23 cellular contexts compared by ENCODE assay signal in the genomic region with DNA sequence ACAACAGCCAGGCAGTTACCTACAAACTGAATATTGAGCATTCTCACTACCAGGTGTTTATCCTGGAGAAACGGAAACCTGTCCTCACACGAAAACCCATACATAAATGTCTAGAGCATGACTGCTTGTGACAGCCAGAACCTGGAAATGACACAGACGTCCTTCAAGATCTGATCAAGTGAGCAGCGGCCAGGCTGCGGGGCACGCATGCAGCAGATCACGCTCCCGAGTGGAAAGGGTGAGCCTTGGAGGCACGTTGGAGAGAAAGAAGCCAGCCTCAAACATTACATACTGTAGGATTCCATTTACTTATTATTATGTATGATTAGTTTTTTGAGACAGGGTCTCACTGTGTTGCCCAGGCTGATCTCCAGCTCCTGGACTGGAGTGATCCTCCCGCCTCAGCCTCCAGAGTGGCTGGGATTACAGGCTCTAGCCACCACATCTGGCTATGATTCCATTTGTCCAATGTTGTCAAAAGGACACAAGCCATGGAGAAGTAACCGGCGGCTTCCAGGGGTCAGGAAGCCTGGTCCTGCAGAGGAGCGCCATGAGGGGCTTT. TPM values are rescaled to one million over a fixed set of nuclear protein-coding genes. Genes with fewer than 3 reads are reported as not detected.
DNase-seq lines count a peak whose midpoint lies in the region; ATAC-seq, FAIRE-seq and TF ChIP-seq lines count a peak whose summit lies in the region.
"Had no signal": no experiment of that assay in that cellular context is flagged by ENCODE, and none has a peak within 500 bp of the region (broad histone marks: within the 10 kb centered on the region; RNA-seq: fewer than 3 reads in every experiment).

No MANE protein-coding gene starts in this region.

- H3K36me3 ChIP-seq in SK-N-SH (replicated peaks in 1 of 2; ENCODE audit: control insufficient read depth in 1 of 2, insufficient read depth in 2 of 2, low read length in 1 of 2), result no peaks in the 10 kb centered on the region
- no peaks in the 10 kb centered on the region for H3K36me3 ChIP-seq in HepG2 (replicated peaks in 1 of 2; ENCODE audit: control insufficient read depth in 1 of 2, insufficient read depth in 2 of 2, low read length in 2 of 2)
- H3K36me3 ChIP-seq in right lobe of liver, result no peaks in the 10 kb centered on the region
- H3K36me3 ChIP-seq in H1 (ENCODE audit: control insufficient read depth in 2 of 4, insufficient read depth in 4 of 4, low read length in 3 of 4), result no peaks in the 10 kb centered on the region
- no peaks in the 10 kb centered on the region for H3K36me3 ChIP-seq in neuronal stem cell (replicated peaks in 1 of 2; ENCODE audit: control insufficient read depth in 2 of 2, insufficient read depth in 2 of 2, low read length in 2 of 2)
- H3K36me3 ChIP-seq in WERI-Rb-1, result no peaks in the 10 kb centered on the region
- H3K36me3 ChIP-seq: BLaER1 treated with 17β-estradiol and CSF1 and Interleukin-3, amounts not matched to agents 10 nM and 100 nM had no signal

- BruUV-seq in HepG2 (replicated peaks; lab: Mats Ljungman, UMichigan), result no TSS peak

- H3K14ac ChIP-seq in H1 (ENCODE audit: insufficient read length), result no peak overlapping the region
- H3K14ac ChIP-seq in neuronal stem cell (ENCODE audit: low read length), result no peak overlapping the region

- H3K4me3 ChIP-seq in SK-N-SH (ENCODE audit: low read depth in 2 of 2, low read length in 1 of 2), result no peak overlapping the region
- no peak overlapping the region for H3K4me3 ChIP-seq in HepG2 (replicated peaks in 1 of 3; ENCODE audit: insufficient read depth in 1 of 3, low read depth in 2 of 3, low read length in 3 of 3)
- H3K4me3 ChIP-seq in right lobe of liver, result no peak overlapping the region
- H3K4me3 ChIP-seq in H1 (ENCODE audit: extremely low read depth in 1 of 4, insufficient read depth in 2 of 4, low read depth in 3 of 4, low read length in 4 of 4), result no peak overlapping the region
- no peak overlapping the region for H3K4me3 ChIP-seq in neuronal stem cell (ENCODE audit: low read length in 2 of 2)
- H3K4me3 ChIP-seq in WERI-Rb-1 (ENCODE audit: low read depth, low read length), result no peak overlapping the region
- H3K4me3 ChIP-seq: A549; BLaER1 treated with 17β-estradiol and CSF1 and Interleukin-3, amounts not matched to agents 10 nM and 100 nM; GM12878 had no signal

- in situ Hi-C loops in HepG2 (cut with HindIII; ENCODE audit: extremely low pct_ligation_motif_present, low pct_unique_long_range_greater_than_20kb), result no loop called here

- no peak for TF ChIP-seq CTCF in SK-N-SH (IDR thresholded peaks at IDR 0.05)
- TF ChIP-seq CTCF in HepG2 (CRISPR knock-in tag; IDR thresholded peaks at IDR 0.05), result no peak
- TF ChIP-seq CTCF in right lobe of liver (IDR thresholded peaks at IDR 0.05), result no peak
- TF ChIP-seq CTCF in H1 (IDR thresholded peaks at IDR 0.05; ENCODE audit: control extremely low read depth in 1 of 3, insufficient read depth in 1 of 3, low read depth in 1 of 3, low read length in 3 of 3), result no peak
- no peak for TF ChIP-seq CTCF in WERI-Rb-1 (IDR thresholded peaks at IDR 0.05; ENCODE audit: low read depth, low read length)

- no peak for TF ChIP-seq RAD21 in SK-N-SH (IDR thresholded peaks at IDR 0.05; ENCODE audit: low read length)
- TF ChIP-seq RAD21 in HepG2 (CRISPR knock-in tag; IDR thresholded peaks at IDR 0.05), result no peak
- no peak for TF ChIP-seq RAD21 in H1 (IDR thresholded peaks at IDR 0.05 in 1 of 2, conservative IDR thresholded peaks at IDR 0.05 in 1 of 2; ENCODE audit: low read depth in 2 of 2, low read length in 2 of 2)

- no peak overlapping the region for H4K5ac ChIP-seq in H1 (ENCODE audit: insufficient read length, low read depth, low read length)

- FAIRE-seq in HepG2 (lab: Jason Lieb, UNC) (no peak), H1 (lab: Jason Lieb, UNC) (no peak)
- FAIRE-seq: A549, D721Med, GM12878, GM12892, GM18507 had no signal

- H3K27ac ChIP-seq in SK-N-SH (ENCODE audit: low read depth in 2 of 2, low read length in 1 of 2) (no peak overlapping the region), HepG2 (ENCODE audit: extremely low read length, insufficient read depth, low read length) (no peak overlapping the region), right lobe of liver (no peak overlapping the region), H1 (ENCODE audit: low read depth, low read length) (no peak overlapping the region), neuronal stem cell (replicated peaks; ENCODE audit: low read length) (no peak overlapping the region), WERI-Rb-1 (no peak overlapping the region)
- H3K27ac ChIP-seq: A549; BLaER1 treated with 17β-estradiol and CSF1 and Interleukin-3, amounts not matched to agents 10 nM and 100 nM; C4-2B had no signal

- TF ChIP-seq EP300 in SK-N-SH (IDR thresholded peaks at IDR 0.05; ENCODE audit: borderline replicate concordance in 1 of 2, low read depth in 1 of 2, low read length in 1 of 2), result no peak
- TF ChIP-seq EP300 in HepG2 (IDR thresholded peaks at IDR 0.05; ENCODE audit: low read depth in 2 of 2, low read length in 2 of 2), result no peak
- TF ChIP-seq EP300 in HepG2 (CRISPR knock-in tag; IDR thresholded peaks at IDR 0.05; ENCODE audit: borderline replicate concordance), result no peak
- no peak for TF ChIP-seq EP300 in H1 (IDR thresholded peaks at IDR 0.05; ENCODE audit: borderline replicate concordance in 1 of 2, low read depth in 2 of 2, low read length in 2 of 2)

- H4K91ac ChIP-seq in H1 (replicated peaks; ENCODE audit: insufficient read length, low read length) (no peak overlapping the region), neuronal stem cell (ENCODE audit: low read depth, low read length, poor library complexity) (no peak overlapping the region)

- H3K4ac ChIP-seq in H1 (replicated peaks; ENCODE audit: insufficient read length, low read depth, low read length), result no peak overlapping the region
- no peak overlapping the region for H3K4ac ChIP-seq in neuronal stem cell (ENCODE audit: low read length)

- DNase-seq in SK-N-SH (no peak), HepG2 (ENCODE audit: low spot score) (no peak), right lobe of liver (no peak), H1 (ENCODE audit: low read depth in 1 of 2, low spot score in 2 of 2) (no peak), neuronal stem cell (ENCODE audit: low spot score) (no peak), WERI-Rb-1 (no peak), DMS79 treated with DMSO at 0.1 percent for 48 hours (lab: John Stamatoyannopoulos, UW) (no peak)
- DNase-seq: AML-193; Caco-2; Calu3; CD4-positive, alpha-beta T cell; CD8-positive, alpha-beta T cell; DND-41; EL; GDM1 had no signal

- H3K79me2 ChIP-seq in SK-N-SH (ENCODE audit: insufficient read depth) (no peaks in the 10 kb centered on the region), HepG2 (ENCODE audit: insufficient read depth, low read length) (no peaks in the 10 kb centered on the region), H1 (ENCODE audit: control insufficient read depth in 1 of 2, insufficient read depth in 2 of 2, low read length in 2 of 2) (no peaks in the 10 kb centered on the region)

- POLR2A ChIA-PET in SK-N-SH (lab: Yijun Ruan, JAX), result no interaction called here
- POLR2A ChIA-PET in HepG2 (lab: Yijun Ruan, JAX), result interaction anchor here (1.3 kb wide), 1 partner anchor 15 kb away, joined by 4 read pairs; no protein-coding TSS in a partner anchor
- POLR2A ChIA-PET in H1 (lab: Charles Lee; ENCODE audit: partially characterized antibody), result no interaction called here

- no peaks in the 10 kb centered on the region for H3K9me2 ChIP-seq in SK-N-SH

- H3K23me2 ChIP-seq in H1 (ENCODE audit: low read depth, low read length), result no peaks in the 10 kb centered on the region

- CTCF ChIA-PET in SK-N-SH (lab: Yijun Ruan, JAX), result no interaction called here
- CTCF ChIA-PET in HepG2 (lab: Yijun Ruan, JAX; ENCODE audit: low intra/inter-chr PET ratio, low total read pairs), result no interaction called here
- CTCF ChIA-PET in H1 (lab: Charles Lee; ENCODE audit: partially characterized antibody), result interaction anchor here (0.7 kb wide), 1 partner anchor 16 kb away, joined by 3 read pairs; no protein-coding TSS in a partner anchor

- H4K8ac ChIP-seq in H1 (ENCODE audit: extremely low read depth, insufficient read depth, low read length), result 0 out of 2 replicates have a peak overlapping the region, but pooled peaks have one; percentile 35
- H4K8ac ChIP-seq in neuronal stem cell (ENCODE audit: low read depth, low read length), result no peak overlapping the region

- H3K27me3 ChIP-seq in SK-N-SH (ENCODE audit: insufficient read depth) (no peaks in the 10 kb centered on the region), HepG2 (ENCODE audit: control insufficient read depth in 1 of 2, insufficient read depth in 2 of 2, low read length in 2 of 2) (peaks cover 0 to 19% of the 10 kb centered on the region in 2 experiments; a peak in 1 of 5 replicates), right lobe of liver (no peaks in the 10 kb centered on the region), H1 (replicated peaks in 1 of 4; ENCODE audit: control insufficient read depth in 3 of 4, extremely low read depth in 1 of 4, insufficient read depth in 3 of 4, low read length in 3 of 4) (no peaks in the 10 kb centered on the region), neuronal stem cell (ENCODE audit: control insufficient read depth in 3 of 3, insufficient read depth in 3 of 3, low read depth in 1 of 3, low read length in 3 of 3) (peaks cover 0 to 16% (median 0%) of the 10 kb centered on the region in 3 experiments), WERI-Rb-1 (ENCODE audit: insufficient read depth, low read depth, severe bottlenecking) (no peaks in the 10 kb centered on the region)
- H3K27me3 ChIP-seq: BLaER1 treated with 17β-estradiol and CSF1 and Interleukin-3, amounts not matched to agents 10 nM and 100 nM had no signal

- H2AFZ ChIP-seq in SK-N-SH (ENCODE audit: low read depth), result no peak overlapping the region
- H2AFZ ChIP-seq in HepG2 (ENCODE audit: low read length), result no peak overlapping the region
- no peak overlapping the region for H2AFZ ChIP-seq in H1 (ENCODE audit: low read length)
- no peak overlapping the region for H2AFZ ChIP-seq in neuronal stem cell (ENCODE audit: low read length)

- no peak overlapping the region for H3K18ac ChIP-seq in H1 (ENCODE audit: extremely low read depth, low read length)
- no peak overlapping the region for H3K18ac ChIP-seq in neuronal stem cell (ENCODE audit: low read length)

- H4K20me1 ChIP-seq in SK-N-SH (ENCODE audit: insufficient read depth) (no peaks in the 10 kb centered on the region), HepG2 (ENCODE audit: insufficient read depth, low read length) (no peaks in the 10 kb centered on the region), H1 (replicated peaks in 1 of 2; ENCODE audit: control insufficient read depth in 1 of 2, insufficient read depth in 2 of 2, low read length in 2 of 2) (no peaks in the 10 kb centered on the region)
- H4K20me1 ChIP-seq: BLaER1 treated with 17β-estradiol and CSF1 and Interleukin-3, amounts not matched to agents 10 nM and 100 nM had no signal

- no peaks in the 10 kb centered on the region for H3K79me1 ChIP-seq in H1 (ENCODE audit: low read depth, low read length)
- H3K79me1 ChIP-seq in neuronal stem cell (ENCODE audit: low read depth, low read length), result no peaks in the 10 kb centered on the region

- no peak overlapping the region for H2BK12ac ChIP-seq in H1 (ENCODE audit: low read depth, low read length)
- H2BK12ac ChIP-seq in neuronal stem cell (ENCODE audit: low read length), result no peak overlapping the region

- H2AK5ac ChIP-seq in H1 (ENCODE audit: low read depth, low read length) (no peak overlapping the region), neuronal stem cell (ENCODE audit: low read depth, low read length) (no peak overlapping the region)

- ATAC-seq in SK-N-SH treated with all-trans-retinoic acid at 6 μM for 48 hours (no peak), HepG2 (no peak), right lobe of liver (no peak)
- ATAC-seq: CD8-positive, alpha-beta T cell; GM12878 had no signal

- no peak overlapping the region for H2BK120ac ChIP-seq in H1 (replicated peaks; ENCODE audit: low read depth, low read length)
- no peak overlapping the region for H2BK120ac ChIP-seq in neuronal stem cell (ENCODE audit: low read depth, low read length)

- no peaks in the 10 kb centered on the region for H3F3A ChIP-seq in SK-N-SH (replicated peaks; ENCODE audit: insufficient read depth)

- H3K9me3 ChIP-seq in SK-N-SH, result no peaks in the 10 kb centered on the region
- H3K9me3 ChIP-seq in HepG2 (ENCODE audit: low read length), result no peaks in the 10 kb centered on the region
- no peaks in the 10 kb centered on the region for H3K9me3 ChIP-seq in right lobe of liver
- H3K9me3 ChIP-seq in H1 (ENCODE audit: insufficient read depth in 2 of 2, low read depth in 1 of 2, low read length in 1 of 2), result peaks cover 0 to 4% of the 10 kb centered on the region in 2 experiments; a peak in 1 of 4 replicates
- H3K9me3 ChIP-seq in neuronal stem cell (replicated peaks in 1 of 2; ENCODE audit: control insufficient read depth in 2 of 2, insufficient read depth in 1 of 2, low read depth in 1 of 2, low read length in 2 of 2), result peaks cover 0 to 2% of the 10 kb centered on the region in 2 donors
- H3K9me3 ChIP-seq in WERI-Rb-1 (ENCODE audit: severe bottlenecking), result peaks cover 4% of the 10 kb centered on the region
- H3K9me3 ChIP-seq: A549, Caco-2 had no signal

- no peak overlapping the region for H3K56ac ChIP-seq in H1 (replicated peaks; ENCODE audit: insufficient read length, low read depth, low read length)

- no peak overlapping the region for H2BK20ac ChIP-seq in H1 (ENCODE audit: low read length)

- H3K9ac ChIP-seq in SK-N-SH, result no peak overlapping the region
- H3K9ac ChIP-seq in HepG2 (ENCODE audit: insufficient read depth, low read depth, low read length), result no peak overlapping the region
- H3K9ac ChIP-seq in H1 (replicated peaks in 1 of 4; ENCODE audit: extremely low read depth in 1 of 4, low read depth in 3 of 4, low read length in 3 of 4), result no peak overlapping the region
- no peak overlapping the region for H3K9ac ChIP-seq in neuronal stem cell (ENCODE audit: low read depth, low read length, poor library complexity)
- H3K9ac ChIP-seq: BLaER1 treated with 17β-estradiol and CSF1 and Interleukin-3, amounts not matched to agents 10 nM and 100 nM had no signal

- H3K23ac ChIP-seq in H1 (ENCODE audit: insufficient read length) (no peak overlapping the region), neuronal stem cell (ENCODE audit: low read depth, low read length, poor library complexity) (no peak overlapping the region)

- H3K4me2 ChIP-seq in SK-N-SH (no peak overlapping the region), HepG2 (ENCODE audit: low read depth, low read length) (peak overlapping the region; percentile 30; the same call in 1 of the 2 replicates), H1 (ENCODE audit: insufficient read depth in 1 of 2, low read depth in 2 of 2, low read length in 2 of 2) (no peak overlapping the region), neuronal stem cell (ENCODE audit: insufficient read depth, low read length, poor library complexity, severe bottlenecking) (no peak overlapping the region)
- H3K4me2 ChIP-seq: A549; BLaER1 treated with 17β-estradiol and CSF1 and Interleukin-3, amounts not matched to agents 10 nM and 100 nM had no signal

- intact Hi-C loops in HepG2 (cut with micrococcal nuclease; ENCODE audit: unreplicated experiment), result no loop called here
- intact Hi-C loops in right lobe of liver (cut with DNase I), result no loop called here

- TF ChIP-seq POLR2A in HepG2 (IDR thresholded peaks at IDR 0.05; ENCODE audit: insufficient read depth in 1 of 2, low read depth in 2 of 2, low read length in 2 of 2) (no peak), right lobe of liver (IDR thresholded peaks at IDR 0.05) (no peak), H1 (IDR thresholded peaks at IDR 0.05; ENCODE audit: control extremely low read depth in 1 of 2, low read depth in 2 of 2, low read length in 2 of 2) (no peak)

- 73% methylated on average over 13 of the region's 13 CpGs for WGBS in SK-N-SH (ENCODE audit: low lambda C conversion rate)
- 64% methylated on average over 13 of the region's 13 CpGs for WGBS in HepG2 (ENCODE audit: low lambda C conversion rate)
- WGBS in right lobe of liver (ENCODE audit: insufficient coverage, low coverage, low lambda C conversion rate, missing lambda C conversion rate), result 100% methylated on average over 2 of the region's 13 CpGs
- WGBS in H1 (ENCODE audit: extremely low coverage in 1 of 2, insufficient coverage in 1 of 2, insufficient read length in 1 of 2, insufficient replicate concordance in 2 of 2, low coverage in 1 of 2, low lambda C conversion rate in 2 of 2, missing lambda C conversion rate in 1 of 2), 2 experiments, result 89% methylated on average over 13 of the region's 13 CpGs; no CpG with 5 or more reads in 1 of the 2 experiments
- no CpG with 5 or more reads among the region's 13 CpGs for WGBS in neuronal stem cell (ENCODE audit: extremely low coverage in 2 of 2, insufficient read length in 2 of 2, insufficient replicate concordance in 1 of 2), 2 donors

- H2BK5ac ChIP-seq in H1 (ENCODE audit: low read depth, low read length) (no peak overlapping the region), neuronal stem cell (ENCODE audit: low read length) (peak overlapping the region; percentile 39)

- H2BK15ac ChIP-seq in H1 (ENCODE audit: low read length) (no peak overlapping the region), neuronal stem cell (ENCODE audit: low read length) (no peak overlapping the region)

- H3K4me1 ChIP-seq in SK-N-SH (ENCODE audit: control insufficient read depth in 1 of 2, insufficient read depth in 2 of 2, low read depth in 1 of 2, low read length in 1 of 2) (peaks cover 0 to 7% of the 10 kb centered on the region in 2 experiments; a peak in 1 of 4 replicates), HepG2 (ENCODE audit: insufficient read depth, low read length) (peaks cover 86% of the 10 kb centered on the region), right lobe of liver (no peaks in the 10 kb centered on the region), H1 (replicated peaks in 1 of 4; ENCODE audit: control insufficient read depth in 3 of 4, insufficient read depth in 4 of 4, low read length in 3 of 4) (no peaks in the 10 kb centered on the region; a peak in 1 of 7 replicates), neuronal stem cell (ENCODE audit: control insufficient read depth in 2 of 2, insufficient read depth in 1 of 2, low read depth in 1 of 2, low read length in 2 of 2) (peaks cover 6 to 15% of the 10 kb centered on the region in 2 donors)
- H3K4me1 ChIP-seq: A549, Caco-2 had no signal

RNA-seq across cellular contexts. Expression of gene STK25, which starts 22.9 kb away (rescaled TPM):
- polyA plus RNA-seq in SK-N-SH (2012; rRNA removed) (236 and 268 TPM in 2 replicates), HepG2 (2011; rRNA removed) (481 and 626 TPM in 2 replicates), H1 (2011; rRNA removed) (546 and 743 TPM in 2 replicates)
- 94.5 and 143 TPM in 2 replicates for polyA plus RNA-seq in SK-N-SH (2012; cell fraction: cytosol; rRNA removed)
- polyA plus RNA-seq in SK-N-SH (2012; cell fraction: nucleus; rRNA removed), result 855 and 923 TPM in 2 replicates
- total RNA-seq in HepG2 (2016; rRNA removed; fragmentation: Illumina TruSeq; extraction: Trizol) (123 and 177 TPM in 2 replicates), right lobe of liver (10 to 100 TPM; 51.0 to 99.1 (median 63.5) TPM)
- 143 and 149 TPM in 2 replicates for total RNA-seq in HepG2 (2016; cell fraction: cytosol; rRNA removed; fragmentation: Illumina TruSeq; extraction: Trizol; ENCODE audit: low read depth)
- 108 and 184 TPM in 2 replicates for total RNA-seq in HepG2 (2016; cell fraction: insoluble cytoplasmic fraction; rRNA removed; fragmentation: Illumina TruSeq; extraction: Trizol)
- 217 TPM in 2 replicates for total RNA-seq in HepG2 (2016; cell fraction: membrane; rRNA removed; fragmentation: Illumina TruSeq; extraction: Trizol)
- 128 and 139 TPM in 2 replicates for total RNA-seq in HepG2 (2016; cell fraction: nucleus; rRNA removed; fragmentation: Illumina TruSeq; extraction: Trizol)
- 323 and 410 TPM in 2 replicates for polyA plus RNA-seq in HepG2 (2011; cell fraction: cytosol; rRNA removed)
- polyA plus RNA-seq in HepG2 (2011; cell fraction: nucleus; rRNA removed), result 1,381 and 1,393 TPM in 2 replicates
- 200 and 245 TPM in 2 replicates for polyA plus RNA-seq in HepG2 (2012)
- 126 and 132 TPM in 2 replicates for polyA plus RNA-seq in HepG2 (2016; cell fraction: cytosol; fragmentation: Illumina TruSeq; extraction: Trizol; ENCODE audit: low read depth)
- polyA plus RNA-seq in HepG2 (2016; cell fraction: insoluble cytoplasmic fraction; fragmentation: Illumina TruSeq; extraction: Trizol; ENCODE audit: low read depth), result 133 and 166 TPM in 2 replicates
- 186 and 199 TPM in 2 replicates for polyA plus RNA-seq in HepG2 (2016; cell fraction: membrane; fragmentation: Illumina TruSeq; extraction: Trizol; ENCODE audit: low read depth)
- 341 and 351 TPM in 2 replicates for polyA plus RNA-seq in HepG2 (2016; cell fraction: nucleus; fragmentation: Illumina TruSeq; extraction: Trizol; ENCODE audit: insufficient read depth, low read depth)
- 198 and 615 TPM in 2 replicates for polyA minus RNA-seq in HepG2 (2011; rRNA and poly(A)+ RNA removed; ENCODE audit: low replicate concordance)
- 125 and 128 TPM in 2 replicates for polyA minus RNA-seq in HepG2 (2011; cell fraction: cytosol; rRNA and poly(A)+ RNA removed)
- polyA minus RNA-seq in HepG2 (2011; cell fraction: nucleus; rRNA and poly(A)+ RNA removed), result 166 and 229 TPM in 2 replicates
- 159 and 162 TPM in 2 replicates for total RNA-seq in H1 (2021; fragmentation: NEBNext Ultra II Directional; extraction: Animal tissue kit (Norgen Biotek cat#: 25700))
- 422 TPM for polyA plus RNA-seq in H1 (2011; cell fraction: cytosol; rRNA removed)
- polyA plus RNA-seq in H1 (2011; cell fraction: nucleus; rRNA removed), result 1,385 TPM
- 179 to 242 TPM (median 225 TPM) in 4 replicates for polyA plus RNA-seq in H1 (2012, experiment 1 of 2)
- 236 TPM for polyA plus RNA-seq in H1 (2012, experiment 2 of 2)
- polyA plus RNA-seq in H1 (2013, experiment 1 of 2), result 117 TPM
- polyA plus RNA-seq in H1 (2013, experiment 2 of 2), result 108 TPM
- 256 and 338 TPM in 2 replicates for polyA minus RNA-seq in H1 (2011; rRNA and poly(A)+ RNA removed)
- 108 TPM for polyA minus RNA-seq in H1 (2011; cell fraction: cytosol; rRNA and poly(A)+ RNA removed)
- polyA minus RNA-seq in H1 (2011; cell fraction: nucleus; rRNA and poly(A)+ RNA removed), result 190 TPM
- 129 TPM for polyA plus RNA-seq in neuronal stem cell (2013, experiment 1 of 2)
- 118 TPM for polyA plus RNA-seq in neuronal stem cell (2013, experiment 2 of 2)

RNA-seq across cellular contexts. Expression of gene BOK, which starts 27.3 kb away (rescaled TPM):
- polyA plus RNA-seq in SK-N-SH (2012; rRNA removed) (1.7 and 1.9 TPM in 2 replicates), HepG2 (2011; rRNA removed) (39.2 and 58.1 TPM in 2 replicates), H1 (2011; rRNA removed) (37.6 and 47.9 TPM in 2 replicates)
- 0.62 and 1.3 TPM in 2 replicates for polyA plus RNA-seq in SK-N-SH (2012; cell fraction: cytosol; rRNA removed)
- 2.8 and 3.1 TPM in 2 replicates for polyA plus RNA-seq in SK-N-SH (2012; cell fraction: nucleus; rRNA removed)
- total RNA-seq in HepG2 (2016; rRNA removed; fragmentation: Illumina TruSeq; extraction: Trizol) (30.2 and 35.5 TPM in 2 replicates), right lobe of liver (100 to 1,000 TPM in 3 of 6 experiments, 10 to 100 TPM in 3; 50.1 to 119 (median 90.5) TPM)
- 22.2 and 23.9 TPM in 2 replicates for total RNA-seq in HepG2 (2016; cell fraction: cytosol; rRNA removed; fragmentation: Illumina TruSeq; extraction: Trizol; ENCODE audit: low read depth)
- 28.1 and 36.4 TPM in 2 replicates for total RNA-seq in HepG2 (2016; cell fraction: insoluble cytoplasmic fraction; rRNA removed; fragmentation: Illumina TruSeq; extraction: Trizol)
- total RNA-seq in HepG2 (2016; cell fraction: membrane; rRNA removed; fragmentation: Illumina TruSeq; extraction: Trizol), result 58.8 and 67.3 TPM in 2 replicates
- 18.8 and 20.8 TPM in 2 replicates for total RNA-seq in HepG2 (2016; cell fraction: nucleus; rRNA removed; fragmentation: Illumina TruSeq; extraction: Trizol)
- polyA plus RNA-seq in HepG2 (2011; cell fraction: cytosol; rRNA removed), result 49.3 and 71.9 TPM in 2 replicates
- 101 and 104 TPM in 2 replicates for polyA plus RNA-seq in HepG2 (2011; cell fraction: nucleus; rRNA removed)
- polyA plus RNA-seq in HepG2 (2012), result 43.9 and 55.3 TPM in 2 replicates
- 28.1 and 33.7 TPM in 2 replicates for polyA plus RNA-seq in HepG2 (2016; cell fraction: cytosol; fragmentation: Illumina TruSeq; extraction: Trizol; ENCODE audit: low read depth)
- polyA plus RNA-seq in HepG2 (2016; cell fraction: insoluble cytoplasmic fraction; fragmentation: Illumina TruSeq; extraction: Trizol; ENCODE audit: low read depth), result 37.9 and 46.1 TPM in 2 replicates
- polyA plus RNA-seq in HepG2 (2016; cell fraction: membrane; fragmentation: Illumina TruSeq; extraction: Trizol; ENCODE audit: low read depth), result 64.2 and 66.8 TPM in 2 replicates
- 41.2 and 42.5 TPM in 2 replicates for polyA plus RNA-seq in HepG2 (2016; cell fraction: nucleus; fragmentation: Illumina TruSeq; extraction: Trizol; ENCODE audit: insufficient read depth, low read depth)
- polyA minus RNA-seq in HepG2 (2011; rRNA and poly(A)+ RNA removed; ENCODE audit: low replicate concordance), result 10.1 and 74.6 TPM in 2 replicates
- polyA minus RNA-seq in HepG2 (2011; cell fraction: cytosol; rRNA and poly(A)+ RNA removed), result 39.7 and 41.5 TPM in 2 replicates
- 9.9 and 12.7 TPM in 2 replicates for polyA minus RNA-seq in HepG2 (2011; cell fraction: nucleus; rRNA and poly(A)+ RNA removed)
- total RNA-seq in H1 (2021; fragmentation: NEBNext Ultra II Directional; extraction: Animal tissue kit (Norgen Biotek cat#: 25700)), result 33.7 and 34.7 TPM in 2 replicates
- 33.5 TPM for polyA plus RNA-seq in H1 (2011; cell fraction: cytosol; rRNA removed)
- 50.2 TPM for polyA plus RNA-seq in H1 (2011; cell fraction: nucleus; rRNA removed)
- polyA plus RNA-seq in H1 (2012, experiment 1 of 2), result 18.3 to 27.4 TPM (median 25.2 TPM) in 4 replicates
- 30.5 TPM for polyA plus RNA-seq in H1 (2012, experiment 2 of 2)
- polyA plus RNA-seq in H1 (2013, experiment 1 of 2), result 25.1 TPM
- 24.1 TPM for polyA plus RNA-seq in H1 (2013, experiment 2 of 2)
- polyA minus RNA-seq in H1 (2011; rRNA and poly(A)+ RNA removed), result 14.2 and 14.4 TPM in 2 replicates
- polyA minus RNA-seq in H1 (2011; cell fraction: cytosol; rRNA and poly(A)+ RNA removed), result 13.2 TPM
- 12.3 TPM for polyA minus RNA-seq in H1 (2011; cell fraction: nucleus; rRNA and poly(A)+ RNA removed)
- polyA plus RNA-seq in neuronal stem cell (2013, experiment 1 of 2), result 5.1 TPM
- polyA plus RNA-seq in neuronal stem cell (2013, experiment 2 of 2), result 4.7 TPM
- total RNA-seq: CD4-positive, alpha-beta T cell; CD8-positive, alpha-beta T cell had no signal
